In genomic region chr6:131116321-131116720, GRCh38 we compare ENCODE assay signal across 24 cellular contexts.
"Had no signal": no experiment of that assay in that cellular context is flagged by ENCODE, and none has a peak within 500 bp of the region (broad histone marks: within the 10 kb centered on the region; RNA-seq: fewer than 3 reads in every experiment).

No MANE protein-coding gene starts in this region.

- ATAC-seq: activated CD4-positive, alpha-beta T cell treated with anti-CD3 and anti-CD28 coated beads for 36 hours; activated CD8-positive, alpha-beta memory T cell treated with anti-CD3 and anti-CD28 coated beads, Interleukin-2, amount 10 ng/mL, durations not matched to agents 7 days and 5 days; activated CD8-positive, alpha-beta T cell treated with anti-CD3 and anti-CD28 coated beads, Interleukin-2, amount 10 ng/mL, durations not matched to agents 7 days and 5 days; activated naive CD8-positive, alpha-beta T cell treated with anti-CD3 and anti-CD28 coated beads, Interleukin-2, amount 50 U/mL, for 24 hours; gastroesophageal sphincter had no signal

- H3K4me1 ChIP-seq: adrenal gland, breast epithelium, colonic mucosa, esophagus squamous epithelium, heart right ventricle had no signal

- H3K4me3 ChIP-seq: adrenal gland, breast epithelium, cardiac muscle cell, colonic mucosa, esophagus squamous epithelium, gastroesophageal sphincter, heart right ventricle had no signal

- DNase-seq: activated CD4-positive, alpha-beta memory T cell treated with anti-CD3 and anti-CD28 coated beads for 36 hours; activated CD4-positive, alpha-beta T cell treated with anti-CD3 and anti-CD28 coated beads for 36 hours; activated CD4-positive, CD25-positive, alpha-beta regulatory T cell; activated CD4-positive, CD25-positive, alpha-beta regulatory T cell treated with anti-CD3 and anti-CD28 coated beads, Interleukin-2, amount 50 U/mL, for 72 hours; activated CD8-positive, alpha-beta memory T cell treated with anti-CD3 and anti-CD28 coated beads, Interleukin-2, amount 10 ng/mL, durations not matched to agents 7 days and 5 days; activated CD8-positive, alpha-beta memory T cell treated with anti-CD3 and anti-CD28 coated beads, Interleukin-2, amount 50 U/mL, for 4 hours; activated CD8-positive, alpha-beta T cell treated with anti-CD3 and anti-CD28 coated beads, Interleukin-2, amount 10 ng/mL, durations not matched to agents 7 days and 5 days; activated effector memory CD4-positive, alpha-beta T cell treated with anti-CD3 and anti-CD28 coated beads, Interleukin-2, amount 50 U/mL, for 16 hours; activated naive CD4-positive, alpha-beta T cell treated with anti-CD3 and anti-CD28 coated beads for 36 hours; activated naive CD8-positive, alpha-beta T cell treated with anti-CD3 and anti-CD28 coated beads for 36 hours; activated naive CD8-positive, alpha-beta T cell treated with anti-CD3 and anti-CD28 coated beads, Interleukin-2, amount 50 U/mL, for 24 hours; activated T-cell treated with anti-CD3 and anti-CD28 coated beads, Interleukin-2, amount 50 U/mL, for 1 hour; activated T-cell treated with anti-CD3 and anti-CD28 coated beads, Interleukin-2, amount 50 U/mL, for 48 hours; adrenal gland; aorta; cerebellar nuclear complex; effector CD8-positive, alpha-beta T cell; esophagus squamous epithelium had no signal

- H3K27me3 ChIP-seq: adrenal gland, breast epithelium, cardiac muscle cell, colonic mucosa, esophagus squamous epithelium, gastroesophageal sphincter, heart right ventricle had no signal

- H3K9me3 ChIP-seq: adrenal gland, breast epithelium, colonic mucosa, esophagus squamous epithelium, gastroesophageal sphincter had no signal

- H3K36me3 ChIP-seq: adrenal gland, breast epithelium, cardiac muscle cell, colonic mucosa, esophagus squamous epithelium, gastroesophageal sphincter, heart right ventricle had no signal

- H3K27ac ChIP-seq: adrenal gland, breast epithelium, cardiac muscle cell, colonic mucosa, epithelial cell of prostate, esophagus squamous epithelium, gastroesophageal sphincter, heart right ventricle had no signal
